ENCODE assay signal across 1 cellular context in the genomic region with DNA sequence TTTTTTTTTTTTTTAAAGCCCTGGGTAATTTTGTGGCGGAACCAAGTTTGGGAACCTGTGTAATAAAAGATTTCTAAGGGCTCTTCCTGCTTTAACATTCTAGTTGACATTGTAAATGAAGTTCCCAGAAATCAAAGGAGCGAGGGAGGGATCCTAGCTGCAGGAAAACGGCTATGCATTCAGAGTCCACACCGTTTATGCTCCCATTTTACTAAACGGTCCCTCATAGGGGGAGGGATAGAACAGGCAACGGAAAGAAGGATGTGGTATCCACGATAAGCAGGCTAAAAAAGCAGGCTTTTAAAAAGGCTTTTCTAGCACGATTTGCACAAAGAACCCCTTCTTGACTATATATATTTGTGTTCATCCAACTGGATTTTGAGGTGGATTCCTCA.
TF ChIP-seq lines count a peak whose summit lies in the region.

No MANE protein-coding gene starts in this region.

TF ChIP-seq in K562, 482 proteins besides CTCF, POLR2A, EP300 and RAD21 (continued from another document):
- TF ChIP-seq, protein P1, sequence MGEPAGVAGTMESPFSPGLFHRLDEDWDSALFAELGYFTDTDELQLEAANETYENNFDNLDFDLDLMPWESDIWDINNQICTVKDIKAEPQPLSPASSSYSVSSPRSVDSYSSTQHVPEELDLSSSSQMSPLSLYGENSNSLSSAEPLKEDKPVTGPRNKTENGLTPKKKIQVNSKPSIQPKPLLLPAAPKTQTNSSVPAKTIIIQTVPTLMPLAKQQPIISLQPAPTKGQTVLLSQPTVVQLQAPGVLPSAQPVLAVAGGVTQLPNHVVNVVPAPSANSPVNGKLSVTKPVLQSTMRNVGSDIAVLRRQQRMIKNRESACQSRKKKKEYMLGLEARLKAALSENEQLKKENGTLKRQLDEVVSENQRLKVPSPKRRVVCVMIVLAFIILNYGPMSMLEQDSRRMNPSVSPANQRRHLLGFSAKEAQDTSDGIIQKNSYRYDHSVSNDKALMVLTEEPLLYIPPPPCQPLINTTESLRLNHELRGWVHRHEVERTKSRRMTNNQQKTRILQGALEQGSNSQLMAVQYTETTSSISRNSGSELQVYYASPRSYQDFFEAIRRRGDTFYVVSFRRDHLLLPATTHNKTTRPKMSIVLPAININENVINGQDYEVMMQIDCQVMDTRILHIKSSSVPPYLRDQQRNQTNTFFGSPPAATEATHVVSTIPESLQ (CRISPR knock-in tag; IDR thresholded peaks at IDR 0.05), result no peak
- TF ChIP-seq, protein P2, sequence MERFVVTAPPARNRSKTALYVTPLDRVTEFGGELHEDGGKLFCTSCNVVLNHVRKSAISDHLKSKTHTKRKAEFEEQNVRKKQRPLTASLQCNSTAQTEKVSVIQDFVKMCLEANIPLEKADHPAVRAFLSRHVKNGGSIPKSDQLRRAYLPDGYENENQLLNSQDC (CRISPR knock-in tag; IDR thresholded peaks at IDR 0.05), result no peak
- TF ChIP-seq HSF4 (CRISPR knock-in tag; IDR thresholded peaks at IDR 0.05; ENCODE audit: borderline replicate concordance) (no peak), BRD9 (IDR thresholded peaks at IDR 0.05; ENCODE audit: low read depth, partially characterized antibody) (no peak), POLR2AphosphoS5 (IDR thresholded peaks at IDR 0.05; ENCODE audit: control insufficient read depth, insufficient read depth, low read depth, low read length) (no peak), CC2D1A (IDR thresholded peaks at IDR 0.05) (no peak), POLR2G (IDR thresholded peaks at IDR 0.05; ENCODE audit: low read depth, low read length) (no peak), SP2 (IDR thresholded peaks at IDR 0.05; ENCODE audit: extremely low read depth, low read depth, low read length, poor library complexity, severe bottlenecking) (no peak), YBX1 (IDR thresholded peaks at IDR 0.05) (no peak), KDM4B (IDR thresholded peaks at IDR 0.05; ENCODE audit: borderline replicate concordance in 2 of 2, low read depth in 1 of 2) (no peak), KDM5B (IDR thresholded peaks at IDR 0.05; ENCODE audit: insufficient replicate concordance, low read depth, low read length) (no peak), CBFB (CRISPR knock-in tag; IDR thresholded peaks at IDR 0.05) (no peak), ZNF431 (CRISPR knock-in tag; IDR thresholded peaks at IDR 0.05) (no peak), SMAD1 (IDR thresholded peaks at IDR 0.05; ENCODE audit: low read depth, low read length, partially characterized antibody) (no peak)
